9 cellular contexts compared by ENCODE assay signal in genomic region chr20:46324960-46325703, GRCh38. TPM values are rescaled to one million over a fixed set of nuclear protein-coding genes. Genes with fewer than 3 reads are reported as not detected.
DNase-seq lines count a peak whose midpoint lies in the region; ATAC-seq and TF ChIP-seq lines count a peak whose summit lies in the region.
"Had no signal": no experiment of that assay in that cellular context is flagged by ENCODE, and none has a peak within 500 bp of the region (broad histone marks: within the 10 kb centered on the region; RNA-seq: fewer than 3 reads in every experiment).

No MANE protein-coding gene starts in this region.

- peak; percentile 23 for TF ChIP-seq CTCF in WI38 (IDR thresholded peaks at IDR 0.05; ENCODE audit: low read depth, low read length)

- no peak overlapping the region for H3K4me3 ChIP-seq in WI38 (ENCODE audit: low read depth, low read length)

- DNase-seq in DMS53 treated with DMSO at 0.1 percent for 48 hours (lab: John Stamatoyannopoulos, UW; ENCODE audit: unreplicated experiment) (peak; percentile 49), HuH-7.5 (ENCODE audit: low spot score) (peak; percentile 51), myocyte (ENCODE audit: low read depth) (peak; percentile 30), cerebellar nuclear complex (lab: John Stamatoyannopoulos, UW) (no peak), germinal center (ENCODE audit: low spot score) (no peak)

- no peak for ATAC-seq in HG03460 (IDR thresholded peaks at IDR 0.05; ENCODE audit: unreplicated experiment)

RNA-seq across cellular contexts. Expression of gene CDH22, which starts 16.8 kb away (rescaled TPM):
- total RNA-seq in myocyte = not detected in 2 replicates
- polyA plus RNA-seq in myocyte (2012) = not detected
- total RNA-seq: mononuclear cell; T-helper 1 cell treated with Interleukin-12 subunit alpha and Interleukin-12 subunit beta and Interleukin-4 antibody, amounts not matched to agents 30 ng/mL and 1 ng/mL, for 36 hours had no signal

Comparison
In these comparisons a context has a peak if more than half of its experiments do, and no peak if none do; other contexts are left out.
1. DNase-seq: peak in DMS53 treated with DMSO at 0.1 percent for 48 hours (single experiment), HuH-7.5 (single experiment) and myocyte (single experiment); none in cerebellar nuclear complex (0 of 2) and germinal center (single experiment).